In the genomic region with DNA sequence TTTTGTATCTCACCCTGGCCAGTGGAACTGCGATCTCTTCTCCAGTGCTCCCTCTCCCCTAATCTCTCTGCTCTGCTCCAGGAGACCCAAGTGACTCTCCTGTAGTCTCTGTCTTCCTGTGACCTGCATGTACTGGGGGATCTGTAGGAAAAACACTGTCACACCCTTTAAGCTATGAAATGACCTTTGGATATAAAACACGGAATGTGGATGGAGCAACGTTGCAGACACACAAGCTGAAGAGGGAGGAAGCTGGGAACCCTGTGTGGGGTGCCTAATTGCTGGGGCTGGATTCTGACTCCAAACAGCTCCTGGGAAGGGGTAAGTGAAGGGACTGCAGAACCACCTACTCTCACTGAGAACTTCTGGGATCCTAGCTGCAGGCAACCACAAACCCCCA, we compare ENCODE assay signal across 28 cellular contexts.
"Had no signal": no experiment of that assay in that cellular context is flagged by ENCODE, and none has a peak within 500 bp of the region (broad histone marks: within the 10 kb centered on the region; RNA-seq: fewer than 3 reads in every experiment).

No MANE protein-coding gene starts in this region.

- H3K27ac ChIP-seq: adrenal gland, body of pancreas, breast epithelium, cardiac muscle cell, colonic mucosa, epithelial cell of prostate, esophagus squamous epithelium, gastroesophageal sphincter had no signal

- DNase-seq: activated CD4-positive, alpha-beta memory T cell treated with anti-CD3 and anti-CD28 coated beads for 36 hours; activated CD4-positive, alpha-beta T cell treated with anti-CD3 and anti-CD28 coated beads for 36 hours; activated CD4-positive, alpha-beta T cell treated with anti-CD3 and anti-CD28 coated beads, Interleukin-2, amount 10 ng/mL, durations not matched to agents 24 days and 14 days; activated CD4-positive, CD25-positive, alpha-beta regulatory T cell; activated CD4-positive, CD25-positive, alpha-beta regulatory T cell treated with anti-CD3 and anti-CD28 coated beads, Interleukin-2, amount 50 U/mL, for 72 hours; activated CD8-positive, alpha-beta memory T cell treated with anti-CD3 and anti-CD28 coated beads, Interleukin-2, amount 10 ng/mL, durations not matched to agents 7 days and 5 days; activated CD8-positive, alpha-beta memory T cell treated with anti-CD3 and anti-CD28 coated beads, Interleukin-2, amount 50 U/mL, for 4 hours; activated CD8-positive, alpha-beta T cell treated with anti-CD3 and anti-CD28 coated beads, Interleukin-2, amount 10 ng/mL, durations not matched to agents 7 days and 5 days; activated effector memory CD4-positive, alpha-beta T cell treated with anti-CD3 and anti-CD28 coated beads, Interleukin-2, amount 50 U/mL, for 16 hours; activated naive CD4-positive, alpha-beta T cell treated with anti-CD3 and anti-CD28 coated beads for 36 hours; activated naive CD8-positive, alpha-beta T cell treated with anti-CD3 and anti-CD28 coated beads for 36 hours; activated naive CD8-positive, alpha-beta T cell treated with anti-CD3 and anti-CD28 coated beads, Interleukin-2, amount 50 U/mL, for 24 hours; activated T-cell treated with anti-CD3 and anti-CD28 coated beads, Interleukin-2, amount 50 U/mL, for 1 hour; activated T-cell treated with anti-CD3 and anti-CD28 coated beads, Interleukin-2, amount 50 U/mL, for 48 hours; adrenal gland; amygdala; body of pancreas; central memory CD4-positive, alpha-beta T cell; cerebellar nuclear complex; effector CD8-positive, alpha-beta T cell; esophagus squamous epithelium; foreskin melanocyte; T-helper 2 cell had no signal

- H3K4me1 ChIP-seq: adrenal gland, body of pancreas, breast epithelium, colonic mucosa, esophagus squamous epithelium, gastroesophageal sphincter had no signal

- H3K27me3 ChIP-seq: adrenal gland, body of pancreas, breast epithelium, cardiac muscle cell, colonic mucosa, esophagus squamous epithelium, gastroesophageal sphincter had no signal

- H3K4me3 ChIP-seq: adrenal gland, body of pancreas, breast epithelium, cardiac muscle cell, colonic mucosa, esophagus squamous epithelium, gastroesophageal sphincter had no signal

- H3K9me3 ChIP-seq: adrenal gland, body of pancreas, breast epithelium, colonic mucosa, esophagus squamous epithelium, gastroesophageal sphincter had no signal

- H3K36me3 ChIP-seq: adrenal gland, breast epithelium, cardiac muscle cell, colonic mucosa, esophagus squamous epithelium, gastroesophageal sphincter had no signal

- ATAC-seq: activated CD4-positive, alpha-beta T cell treated with anti-CD3 and anti-CD28 coated beads for 36 hours; activated CD8-positive, alpha-beta memory T cell treated with anti-CD3 and anti-CD28 coated beads, Interleukin-2, amount 10 ng/mL, durations not matched to agents 7 days and 5 days; activated CD8-positive, alpha-beta T cell treated with anti-CD3 and anti-CD28 coated beads, Interleukin-2, amount 10 ng/mL, durations not matched to agents 7 days and 5 days; activated naive CD8-positive, alpha-beta T cell treated with anti-CD3 and anti-CD28 coated beads, Interleukin-2, amount 50 U/mL, for 24 hours; body of pancreas; gastroesophageal sphincter had no signal
